In the genomic region with DNA sequence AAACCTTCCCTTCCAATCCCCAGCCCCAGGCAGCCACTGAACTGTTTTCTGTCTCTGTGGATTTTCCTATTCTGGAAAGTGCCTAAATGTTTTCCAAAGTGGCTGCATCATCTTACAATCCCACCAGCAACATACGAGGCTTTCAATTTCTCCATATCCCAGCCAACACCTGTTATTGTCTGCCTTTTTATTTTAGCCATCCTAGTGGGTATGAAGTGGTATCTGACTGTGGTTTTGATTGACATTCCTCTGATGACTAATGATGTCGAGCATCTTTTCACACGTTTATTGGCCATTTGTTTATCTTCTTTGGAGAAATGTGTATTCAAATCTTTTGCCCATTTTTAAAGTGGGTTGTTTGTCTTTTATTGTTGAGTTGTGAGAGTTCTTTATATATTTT, we compare ENCODE assay signal across 24 cellular contexts. TPM values are rescaled to one million over a fixed set of nuclear protein-coding genes. Genes with fewer than 3 reads are reported as not detected.
DNase-seq lines count a peak whose midpoint lies in the region; ATAC-seq, FAIRE-seq and TF ChIP-seq lines count a peak whose summit lies in the region.
"Had no signal": no experiment of that assay in that cellular context is flagged by ENCODE, and none has a peak within 500 bp of the region (broad histone marks: within the 10 kb centered on the region; RNA-seq: fewer than 3 reads in every experiment).

No MANE protein-coding gene starts in this region.

- POLR2A ChIA-PET in A549 (lab: Yijun Ruan, JAX), result no interaction called here
- POLR2A ChIA-PET in HEK293 (lab: Yijun Ruan, JAX), result no interaction called here

- H3K27me3 Mint-ChIP-seq in GM23338 (ENCODE audit: insufficient read depth, low read depth, poor library complexity), result no peaks in the 10 kb centered on the region

- no peak for TF ChIP-seq POLR2A in A549 (IDR thresholded peaks at IDR 0.05; ENCODE audit: low read length)

- no peak overlapping the region for H3K27ac Mint-ChIP-seq in GM23338
- H3K27ac Mint-ChIP-seq: B cell; CD4-positive, alpha-beta T cell; CD8-positive, alpha-beta T cell had no signal

- TF ChIP-seq EP300 in A549 (IDR thresholded peaks at IDR 0.05), result no peak

- DNase-seq in A549 (ENCODE audit: low read depth in 1 of 2, low spot score in 1 of 2) (no peak), M059J (ENCODE audit: low read depth) (peak; percentile 14), SW480 (ENCODE audit: low spot score) (peak; percentile 14), GM23338 (ENCODE audit: low spot score) (no peak), T1000 (lab: John Stamatoyannopoulos, UW) (no peak)
- DNase-seq in activated CD8-positive, alpha-beta memory T cell treated with anti-CD3 and anti-CD28 coated beads for 24 hours, result no peak
- DNase-seq: 8988T; AML-193; Caco-2; Calu3; CD4-positive, alpha-beta T cell; CD8-positive, alpha-beta T cell; DMS79 treated with DMSO at 0.1 percent for 48 hours; GF-D8 had no signal

- H3K36me3 Mint-ChIP-seq in GM23338 (ENCODE audit: low read depth), result no peaks in the 10 kb centered on the region
- H3K36me3 Mint-ChIP-seq: CD8-positive, alpha-beta T cell had no signal

- no peaks in the 10 kb centered on the region for H3K27me3 ChIP-seq in GM23338 (ENCODE audit: insufficient read depth)
- H3K27me3 ChIP-seq: BLaER1 treated with 17β-estradiol and CSF1 and Interleukin-3, amounts not matched to agents 10 nM and 100 nM had no signal

- H3K4me3 ChIP-seq in A549 (no peak overlapping the region), HEK293 (ENCODE audit: low read depth, low read length) (no peak overlapping the region), GM23338 (no peak overlapping the region)
- H3K4me3 ChIP-seq: BLaER1 treated with 17β-estradiol and CSF1 and Interleukin-3, amounts not matched to agents 10 nM and 100 nM had no signal

- TF ChIP-seq RAD21 in A549 (conservative IDR thresholded peaks at IDR 0.05 in 1 of 2, IDR thresholded peaks at IDR 0.05 in 1 of 2), result no peak

- H3F3A ChIP-seq in GM23338 (replicated peaks; ENCODE audit: low read depth), result no peaks in the 10 kb centered on the region

- no peak for ATAC-seq in A549
- ATAC-seq in HG02981 (IDR thresholded peaks at IDR 0.05; ENCODE audit: unreplicated experiment), result no peak
- ATAC-seq in GM23338, result no peak
- ATAC-seq: CD8-positive, alpha-beta T cell had no signal

- TF ChIP-seq CTCF in A549 (IDR thresholded peaks at IDR 0.05) (no peak), HEK293 (tag by site-specific recombination; IDR thresholded peaks at IDR 0.05) (no peak), GM23338 (conservative IDR thresholded peaks at IDR 0.05; ENCODE audit: low read depth in 2 of 2) (no peak)

- H3K9me3 ChIP-seq in A549 (peaks cover 2% of the 10 kb centered on the region; the same call in 1 of the 3 replicates), HEK293 (ENCODE audit: control insufficient read depth, insufficient read depth, low read depth, low read length) (no peaks in the 10 kb centered on the region)
- H3K9me3 ChIP-seq: Caco-2 had no signal

- CTCF ChIA-PET in A549 (lab: Yijun Ruan, JAX) (interaction anchor here (0.6 to 4.8 kb wide), 6 partner anchors 12 to 355 kb away, joined by 3 to 25 read pairs (median 4); no protein-coding TSS in a partner anchor), HEK293 (lab: Yijun Ruan, JAX) (interaction anchor here (0.6 to 2.9 kb wide), 4 partner anchors 13 to 772 kb away, joined by 3 to 10 read pairs (median 4); no protein-coding TSS in a partner anchor)

- H3K79me2 ChIP-seq in GM23338 (replicated peaks; ENCODE audit: insufficient read depth), result no peaks in the 10 kb centered on the region

- no peaks in the 10 kb centered on the region for H3K9me3 Mint-ChIP-seq in GM23338
- H3K9me3 Mint-ChIP-seq: CD4-positive, alpha-beta T cell; CD8-positive, alpha-beta T cell had no signal

- no peak overlapping the region for H2AFZ ChIP-seq in GM23338

- H3K4me2 ChIP-seq in A549 (no peak overlapping the region), GM23338 (no peak overlapping the region)

- H3K9me2 ChIP-seq in GM23338 (ENCODE audit: insufficient read depth), result peaks cover 5% of the 10 kb centered on the region

- no peaks in the 10 kb centered on the region for H4K20me1 ChIP-seq in GM23338 (replicated peaks; ENCODE audit: insufficient read depth)
- H4K20me1 ChIP-seq: BLaER1 treated with 17β-estradiol and CSF1 and Interleukin-3, amounts not matched to agents 10 nM and 100 nM had no signal

- no peak overlapping the region for H3K4me3 Mint-ChIP-seq in GM23338
- H3K4me3 Mint-ChIP-seq: B cell; CD4-positive, alpha-beta T cell; CD8-positive, alpha-beta T cell had no signal

- no peak for FAIRE-seq in A549 (lab: Jason Lieb, UNC)
- FAIRE-seq: A204.1, D721Med, G401.6, GM12891, GM19239 had no signal

- no peaks in the 10 kb centered on the region for H3K36me3 ChIP-seq in HEK293 (ENCODE audit: control insufficient read depth in 2 of 2, insufficient read depth in 1 of 2, low read length in 2 of 2)
- H3K36me3 ChIP-seq in GM23338 (ENCODE audit: insufficient read depth), result no peaks in the 10 kb centered on the region
- H3K36me3 ChIP-seq: BLaER1 treated with 17β-estradiol and CSF1 and Interleukin-3, amounts not matched to agents 10 nM and 100 nM had no signal

- 50% methylated on average over 3 of the region's 3 CpGs for WGBS in A549 (ENCODE audit: missing lambda C conversion rate)

- H3K27ac ChIP-seq in A549 (no peak overlapping the region), HEK293 (ENCODE audit: extremely low read depth, low read depth, low read length) (no peak overlapping the region), GM23338 (ENCODE audit: low read depth) (no peak overlapping the region)
- H3K27ac ChIP-seq: BLaER1 treated with 17β-estradiol and CSF1 and Interleukin-3, amounts not matched to agents 10 nM and 100 nM; C4-2B had no signal

- H3K4me1 ChIP-seq in A549, result peaks cover under 1% of the 10 kb centered on the region; the same call in 2 of the 3 replicates
- no peaks in the 10 kb centered on the region for H3K4me1 ChIP-seq in HEK293 (ENCODE audit: control insufficient read depth, insufficient read depth, low read length)
- H3K4me1 ChIP-seq in GM23338 (ENCODE audit: insufficient read depth), result no peaks in the 10 kb centered on the region

- peaks cover 6% of the 10 kb centered on the region for H3K4me1 Mint-ChIP-seq in GM23338

TF ChIP-seq in A549, 52 proteins besides CTCF, POLR2A, EP300 and RAD21:
- no peak for TF ChIP-seq CHD2 (IDR thresholded peaks at IDR 0.05; ENCODE audit: low read length, partially characterized antibody)
- no peak for TF ChIP-seq TP53 (CRISPR knock-in tag; IDR thresholded peaks at IDR 0.05)
- peak; percentile 46 for TF ChIP-seq ZFP36 (IDR thresholded peaks at IDR 0.05; ENCODE audit: borderline replicate concordance, partially characterized antibody)
- no peak for TF ChIP-seq CBX8 (IDR thresholded peaks at IDR 0.05)
- no peak for TF ChIP-seq EHF (CRISPR knock-in tag; IDR thresholded peaks at IDR 0.05)

TF ChIP-seq in HEK293, 187 proteins besides CTCF, POLR2A, EP300 and RAD21 (continues in another document):
- TF ChIP-seq KLF1 (tag by site-specific recombination; IDR thresholded peaks at IDR 0.05), result no peak
- TF ChIP-seq ZNF184 (tag by site-specific recombination; IDR thresholded peaks at IDR 0.05), result peak; percentile 95
- TF ChIP-seq, protein P1, sequence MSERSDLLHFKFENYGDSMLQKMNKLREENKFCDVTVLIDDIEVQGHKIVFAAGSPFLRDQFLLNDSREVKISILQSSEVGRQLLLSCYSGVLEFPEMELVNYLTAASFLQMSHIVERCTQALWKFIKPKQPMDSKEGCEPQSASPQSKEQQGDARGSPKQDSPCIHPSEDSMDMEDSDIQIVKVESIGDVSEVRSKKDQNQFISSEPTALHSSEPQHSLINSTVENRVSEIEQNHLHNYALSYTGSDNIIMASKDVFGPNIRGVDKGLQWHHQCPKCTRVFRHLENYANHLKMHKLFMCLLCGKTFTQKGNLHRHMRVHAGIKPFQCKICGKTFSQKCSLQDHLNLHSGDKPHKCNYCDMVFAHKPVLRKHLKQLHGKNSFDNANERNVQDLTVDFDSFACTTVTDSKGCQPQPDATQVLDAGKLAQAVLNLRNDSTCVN (tag by site-specific recombination; optimal IDR thresholded peaks at IDR 0.05), result no peak

TF ChIP-seq in GM23338, 12 proteins besides CTCF, POLR2A, EP300 and RAD21:
- TF ChIP-seq EZH2 (IDR thresholded peaks at IDR 0.05; ENCODE audit: low read depth, unreplicated experiment) (no peak), ZNF331 (CRISPR knock-in tag; IDR thresholded peaks at IDR 0.05; ENCODE audit: low read depth) (no peak)
TF ChIP-seq in GM23338: peak in this region for 0.

RNA-seq across cellular contexts. Expression of gene SMC3, which starts 6.2 kb away (rescaled TPM):
- polyA plus RNA-seq in A549 (2011; rRNA removed) (39.2 and 59.5 TPM in 2 replicates), A549 (2017; fragmentation: RNase III; extraction: RNeasy Plus Mini Kit Qiagen cat#74134 plus additional on column Dnase treatment) (60.0 to 60.7 TPM (median 60.5 TPM) in 3 replicates), GM23338 (2016; fragmentation: Nextera tagmentation; extraction: Ambion mirVana) (237 and 320 TPM in 2 replicates)
- polyA plus RNA-seq in A549 (2012; cell fraction: cytosol; rRNA removed), result 11.2 and 14.2 TPM in 2 replicates
- 6.6 and 9.9 TPM in 2 replicates for polyA plus RNA-seq in A549 (2012; cell fraction: nucleus; rRNA removed)
- polyA minus RNA-seq in A549 (2011; rRNA and poly(A)+ RNA removed), result 9.1 and 10.0 TPM in 2 replicates
- 30.1 and 39.3 TPM in 2 replicates for total RNA-seq in M059J (2014; rRNA removed; shearing (Covaris generic))
- total RNA-seq in GM23338 (2014; rRNA removed; shearing (Covaris generic)), result 72.3 and 72.8 TPM in 2 replicates

Comparison
In these comparisons a context has a peak if more than half of its experiments do, and no peak if none do; other contexts are left out.
1. DNase-seq: peak in M059J (single experiment) and SW480 (single experiment); none in A549 (0 of 2), activated CD8-positive, alpha-beta memory T cell treated with anti-CD3 and anti-CD28 coated beads for 24 hours (single experiment), GM23338 (single experiment) and T1000 (single experiment).